Comparison of ENCODE assay signal across 19 cellular contexts in genomic region chr3:128997486-128997885, GRCh38. TPM values are rescaled to one million over a fixed set of nuclear protein-coding genes. Genes with fewer than 3 reads are reported as not detected.
DNase-seq lines count a peak whose midpoint lies in the region; ATAC-seq and TF ChIP-seq lines count a peak whose summit lies in the region.
"Had no signal": no experiment of that assay in that cellular context is flagged by ENCODE, and none has a peak within 500 bp of the region (broad histone marks: within the 10 kb centered on the region; RNA-seq: fewer than 3 reads in every experiment).

No MANE protein-coding gene starts in this region.

- ATAC-seq in DND-41 (ENCODE audit: insufficient read depth, low read depth), result no peak
- ATAC-seq in HG03457 (IDR thresholded peaks at IDR 0.05; ENCODE audit: unreplicated experiment), result no peak
- ATAC-seq: GM12878 had no signal

- H3K36me3 ChIP-seq in DND-41 (ENCODE audit: insufficient read depth, low read length), result no peaks in the 10 kb centered on the region
- no peaks in the 10 kb centered on the region for H3K36me3 ChIP-seq in SK-N-MC (ENCODE audit: insufficient read depth, low read length)
- no peaks in the 10 kb centered on the region for H3K36me3 ChIP-seq in smooth muscle cell (ENCODE audit: low read depth)
- H3K36me3 ChIP-seq: BE2C had no signal

- no peaks in the 10 kb centered on the region for H3K9me3 Mint-ChIP-seq in neural crest cell
- H3K9me3 Mint-ChIP-seq: HFFc6 had no signal

- no peaks in the 10 kb centered on the region for H3F3A ChIP-seq in smooth muscle cell (ENCODE audit: low read depth)

- H3K9ac ChIP-seq in DND-41 (ENCODE audit: low read depth, low read length) (no peak overlapping the region), SK-N-MC (ENCODE audit: insufficient read length) (no peak overlapping the region), smooth muscle cell (ENCODE audit: low read depth) (no peak overlapping the region)
- H3K9ac ChIP-seq: GM23248 had no signal

- H3K4me3 Mint-ChIP-seq in neural crest cell, result peak overlapping the region; percentile 78
- H3K4me3 Mint-ChIP-seq: CD14-positive monocyte, HFFc6 had no signal

- DNase-seq in DND-41, result no peak
- no peak for DNase-seq in SK-N-MC (ENCODE audit: low read depth, low spot score)
- no peak for DNase-seq in neural crest cell (ENCODE audit: low read depth, low spot score)
- DNase-seq in cortex of kidney (lab: John Stamatoyannopoulos, UW), result no peak
- DNase-seq in smooth muscle cell (lab: John Stamatoyannopoulos, UW; ENCODE audit: unreplicated experiment), result no peak
- DNase-seq: ACHN; BE2C; CD4-positive, alpha-beta memory T cell; DMS79 treated with DMSO at 0.1 percent for 48 hours; EL; GM23248; HCEC 1CT; HFFc6; IMR-90; KBM-7 had no signal

- H2AFZ ChIP-seq in DND-41 (ENCODE audit: low read depth, low read length) (no peak overlapping the region), smooth muscle cell (ENCODE audit: low read depth) (no peak overlapping the region)
- H2AFZ ChIP-seq: GM23248 had no signal

- peak overlapping the region; percentile 89 for H3K27ac ChIP-seq in DND-41 (ENCODE audit: low read length)
- peak overlapping the region; percentile 95 for H3K27ac ChIP-seq in SK-N-MC
- no peak overlapping the region for H3K27ac ChIP-seq in smooth muscle cell (ENCODE audit: low read depth)
- H3K27ac ChIP-seq: GM23248 had no signal

- H3K4me3 ChIP-seq in DND-41 (ENCODE audit: low read depth in 1 of 2, low read length in 2 of 2) (no peak overlapping the region), SK-N-MC (peak overlapping the region; percentile 49; the same call in 1 of the 2 replicates), smooth muscle cell (no peak overlapping the region)
- H3K4me3 ChIP-seq: GM12878, GM23248 had no signal

- no peaks in the 10 kb centered on the region for H3K27me3 ChIP-seq in DND-41 (ENCODE audit: insufficient read depth, low read length, poor library complexity)
- H3K27me3 ChIP-seq in smooth muscle cell (ENCODE audit: low read depth), result peaks cover 67% of the 10 kb centered on the region

- H3K27ac Mint-ChIP-seq in neural crest cell (ENCODE audit: unreplicated experiment), result peak overlapping the region; percentile 60
- H3K27ac Mint-ChIP-seq: HFFc6 had no signal

- no peaks in the 10 kb centered on the region for H3K36me3 Mint-ChIP-seq in neural crest cell (ENCODE audit: low read depth)
- H3K36me3 Mint-ChIP-seq: CD14-positive monocyte; CD4-positive, alpha-beta memory T cell had no signal

- H4K20me1 ChIP-seq in DND-41 (ENCODE audit: insufficient read depth, low read length) (no peaks in the 10 kb centered on the region), smooth muscle cell (ENCODE audit: low read depth) (no peaks in the 10 kb centered on the region)

- H3K4me1 ChIP-seq in DND-41 (ENCODE audit: insufficient read depth, low read length) (peaks cover 71% of the 10 kb centered on the region), smooth muscle cell (ENCODE audit: low read depth) (peaks cover 35% of the 10 kb centered on the region)

- no peaks in the 10 kb centered on the region for H3K79me2 ChIP-seq in DND-41 (ENCODE audit: insufficient read depth, low read length)
- H3K79me2 ChIP-seq in smooth muscle cell (ENCODE audit: low read depth), result no peaks in the 10 kb centered on the region

- H3K27me3 Mint-ChIP-seq in neural crest cell (ENCODE audit: low read depth), result peaks cover 24% of the 10 kb centered on the region

- H3K9me3 ChIP-seq in DND-41 (ENCODE audit: insufficient read depth, low read length, severe bottlenecking) (no peaks in the 10 kb centered on the region), SK-N-MC (ENCODE audit: low read depth, low read length) (no peaks in the 10 kb centered on the region), smooth muscle cell (replicated peaks; ENCODE audit: low read depth) (no peaks in the 10 kb centered on the region)
- H3K9me3 ChIP-seq: BE2C had no signal

- 86% methylated on average over 4 of the region's 4 CpGs for WGBS in smooth muscle cell (ENCODE audit: low lambda C conversion rate)

- H3K4me1 Mint-ChIP-seq in neural crest cell, result peaks cover 70% of the 10 kb centered on the region

- TF ChIP-seq CTCF in DND-41 (IDR thresholded peaks at IDR 0.05; ENCODE audit: borderline replicate concordance, extremely low read depth, low read length, poor library complexity, severe bottlenecking) (no peak), neural crest cell (conservative IDR thresholded peaks at IDR 0.05) (no peak), smooth muscle cell (IDR thresholded peaks at IDR 0.05; ENCODE audit: borderline replicate concordance, insufficient read depth, poor library complexity, severe bottlenecking) (no peak)

- H3K4me2 ChIP-seq in DND-41 (ENCODE audit: insufficient read depth, low read length), result no peak overlapping the region
- no peak overlapping the region for H3K4me2 ChIP-seq in smooth muscle cell

RNA-seq across cellular contexts. Expression of gene CFAP92, which starts 3.6 kb away (rescaled TPM):
- total RNA-seq in neural crest cell (8.7 and 8.8 TPM in 2 replicates), smooth muscle cell (0.49 and 0.67 TPM in 2 replicates)
- 0.85 and 0.89 TPM in 2 replicates for polyA plus RNA-seq in smooth muscle cell
- total RNA-seq: G401, GM12878, GM23248, HFFc6, IMR-90 had no signal
- polyA plus RNA-seq: GM23248, IMR-90 had no signal

RNA-seq across cellular contexts. Expression of gene EFCC1, which starts 3.6 kb away (rescaled TPM):
- 10.7 and 11.8 TPM in 2 replicates for total RNA-seq in neural crest cell
- total RNA-seq in smooth muscle cell, result not detected in 2 replicates
- polyA plus RNA-seq in smooth muscle cell, result 0.26 TPM in 1 of 2 replicates, not detected in the other
- total RNA-seq: CD4-positive, alpha-beta memory T cell; G401; GM12878; GM23248; HFFc6; IMR-90 had no signal
- polyA plus RNA-seq: CD4-positive, alpha-beta memory T cell; GM12878; GM23248; IMR-90 had no signal

Comparison
In these comparisons a context has a peak if more than half of its experiments do, and no peak if none do; other contexts are left out.
1. RNA of gene EFCC1, which starts 3.6 kb away (total RNA-seq): 10.7 to 11.8 TPM in neural crest cell; not detected in smooth muscle cell; every median in the first group is over 10 times any median in the second.